Comparison of ENCODE assay signal across 12 cellular contexts in genomic region chr4:168711197-168712120, GRCh38.
DNase-seq lines count a peak whose midpoint lies in the region; ATAC-seq and TF ChIP-seq lines count a peak whose summit lies in the region.
"Had no signal": no experiment of that assay in that cellular context is flagged by ENCODE, and none has a peak within 500 bp of the region (broad histone marks: within the 10 kb centered on the region; RNA-seq: fewer than 3 reads in every experiment).

No MANE protein-coding gene starts in this region.

- H3K9me3 ChIP-seq in Loucy (ENCODE audit: insufficient read depth, low read depth, low read length) (no peaks in the 10 kb centered on the region), esophagus squamous epithelium (no peaks in the 10 kb centered on the region)

- DNase-seq in DMS153 treated with DMSO at 0.1 percent for 48 hours (lab: John Stamatoyannopoulos, UW; ENCODE audit: unreplicated experiment), result peak; percentile 20
- no peak for DNase-seq in esophagus squamous epithelium (lab: John Stamatoyannopoulos, UW)
- DNase-seq in sciatic nerve (ENCODE audit: low spot score), result no peak
- no peak for DNase-seq in GM20000 (ENCODE audit: low spot score)
- DNase-seq in OCI-M2 (lab: John Stamatoyannopoulos, UW; ENCODE audit: unreplicated experiment), result no peak
- DNase-seq in NAMALWA (ENCODE audit: low spot score), result no peak
- DNase-seq in NCI-H146 treated with DMSO at 0.1 percent for 48 hours (lab: John Stamatoyannopoulos, UW; ENCODE audit: unreplicated experiment), result no peak
- DNase-seq: activated T-cell treated with anti-CD3 and anti-CD28 coated beads, Interleukin-2, amount 50 U/mL, for 4 hours; GF-D8; Kasumi-1; SHP77 had no signal

- no peak overlapping the region for H3K9ac ChIP-seq in Loucy (ENCODE audit: low read depth, low read length, poor library complexity, severe bottlenecking)

- H3K4me2 ChIP-seq in Loucy (ENCODE audit: low read depth, low read length, poor library complexity, severe bottlenecking), result peak overlapping the region; percentile 9

- no peaks in the 10 kb centered on the region for H3F3A ChIP-seq in Loucy (ENCODE audit: low read depth)

- peak; percentile 46 for ATAC-seq in sciatic nerve
- ATAC-seq: activated T-cell treated with anti-CD3 and anti-CD28 coated beads, Interleukin-2, amount 50 U/mL, for 4 hours had no signal

- H4K20me1 ChIP-seq in Loucy (ENCODE audit: insufficient read depth, low read length, poor library complexity, severe bottlenecking), result no peaks in the 10 kb centered on the region

- H3K4me3 ChIP-seq in Loucy (ENCODE audit: low read length, poor library complexity, severe bottlenecking) (no peak overlapping the region), esophagus squamous epithelium (no peak overlapping the region)

- H3K9me2 ChIP-seq in Loucy (replicated peaks; ENCODE audit: low read depth, low read length), result no peaks in the 10 kb centered on the region

- H3K4me1 ChIP-seq in Loucy (ENCODE audit: insufficient read depth, low read length, poor library complexity, severe bottlenecking), result peaks cover 13% of the 10 kb centered on the region
- H3K4me1 ChIP-seq in esophagus squamous epithelium, result peaks cover 0 to 31% (median 18%) of the 10 kb centered on the region in 3 donors

- WGBS in esophagus squamous epithelium, 2 donors, result 60% methylated on average over 10 of the region's 11 CpGs

- peak overlapping the region; percentile 36 to 77 (median 71) for H3K27ac ChIP-seq in esophagus squamous epithelium

- H3K79me2 ChIP-seq in Loucy (ENCODE audit: insufficient read depth, low read length), result no peaks in the 10 kb centered on the region

- no peaks in the 10 kb centered on the region for H3K36me3 ChIP-seq in Loucy (ENCODE audit: insufficient read depth, low read length)
- no peaks in the 10 kb centered on the region for H3K36me3 ChIP-seq in esophagus squamous epithelium

- TF ChIP-seq CTCF in Loucy (conservative IDR thresholded peaks at IDR 0.05; ENCODE audit: low read length) (no peak), esophagus squamous epithelium (IDR thresholded peaks at IDR 0.05) (no peak), GM20000 (IDR thresholded peaks at IDR 0.05; ENCODE audit: extremely low read depth, missing control alignments) (no peak)

- peak overlapping the region; percentile 16; the same call in 1 of the 2 replicates for H2AFZ ChIP-seq in Loucy (ENCODE audit: low read length)

- no peak for TF ChIP-seq POLR2A in esophagus squamous epithelium (IDR thresholded peaks at IDR 0.05)

- intact Hi-C loops in esophagus squamous epithelium (cut with DNase I), result loop anchor here (5.0 to 10.0 kb wide), 2 partner anchors 93 to 206 kb away; no protein-coding TSS in a partner anchor
- intact Hi-C loops in sciatic nerve (cut with DNase I), result loop anchor here (5.0 kb wide), 1 partner anchor 206 kb away; no protein-coding TSS in a partner anchor

- H3K27me3 ChIP-seq in Loucy (ENCODE audit: insufficient read depth, low read length, poor library complexity, severe bottlenecking) (no peaks in the 10 kb centered on the region), esophagus squamous epithelium (no peaks in the 10 kb centered on the region)
